ENCODE assay signal across 2 cellular contexts in genomic region chrX:6226053-6226645, GRCh38.
TF ChIP-seq lines count a peak whose summit lies in the region.

No MANE protein-coding gene starts in this region.

TF ChIP-seq in liver, 16 proteins besides CTCF, POLR2A, EP300 and RAD21 (continued from another document):
- TF ChIP-seq ATF3 (IDR thresholded peaks at IDR 0.05) = no peak
- no peak for TF ChIP-seq YY1 (IDR thresholded peaks at IDR 0.05)
- TF ChIP-seq HNF4A (conservative IDR thresholded peaks at IDR 0.05) = no peak
- no peak for TF ChIP-seq SP1 (IDR thresholded peaks at IDR 0.05)
- TF ChIP-seq MAX (IDR thresholded peaks at IDR 0.05) = no peak
- TF ChIP-seq EGR1 (IDR thresholded peaks at IDR 0.05; ENCODE audit: low read depth in 2 of 2) = no peak
- TF ChIP-seq FOXA2 (IDR thresholded peaks at IDR 0.05) = no peak
- TF ChIP-seq FOXA1 (IDR thresholded peaks at IDR 0.05) = no peak
- no peak for TF ChIP-seq HNF4G (IDR thresholded peaks at IDR 0.05)
- no peak for TF ChIP-seq ZBTB33 (IDR thresholded peaks at IDR 0.05)
- no peak for TF ChIP-seq REST (IDR thresholded peaks at IDR 0.05)
- TF ChIP-seq RXRA (IDR thresholded peaks at IDR 0.05) = no peak
- no peak for TF ChIP-seq NR2F2 (IDR thresholded peaks at IDR 0.05)
- TF ChIP-seq GABPA (IDR thresholded peaks at IDR 0.05 in 1 of 2, conservative IDR thresholded peaks at IDR 0.05 in 1 of 2) = no peak

TF ChIP-seq in HepG2, 621 proteins besides CTCF, POLR2A, EP300 and RAD21 (continued from another document):
- no peak for TF ChIP-seq FLYWCH1 (CRISPR knock-in tag; IDR thresholded peaks at IDR 0.05)
